ENCODE assay signal across 6 cellular contexts in the genomic region with DNA sequence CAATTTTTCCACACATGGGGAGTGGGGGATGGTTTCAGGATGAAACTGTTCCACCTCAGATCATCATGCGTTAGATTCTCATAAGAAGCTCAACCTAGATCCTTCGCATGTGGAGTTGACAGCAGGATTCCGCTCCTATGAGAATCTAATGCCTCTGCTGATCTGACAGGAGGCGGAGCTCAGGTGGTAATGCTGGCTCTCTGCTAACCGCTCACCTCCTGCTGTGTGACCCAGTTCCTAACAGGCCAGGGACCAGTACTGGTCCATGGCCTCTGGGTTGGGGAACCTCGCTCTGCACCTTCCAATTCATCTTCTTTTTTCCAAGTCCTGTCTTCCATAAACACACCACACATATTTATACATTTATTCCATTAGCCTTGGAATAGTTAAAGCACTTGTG.
"Had no signal": no experiment of that assay in that cellular context is flagged by ENCODE, and none has a peak within 500 bp of the region (broad histone marks: within the 10 kb centered on the region; RNA-seq: fewer than 3 reads in every experiment).

No MANE protein-coding gene starts in this region.

- H3K4me3 ChIP-seq: GM23248, K562 had no signal

- DNase-seq: GM23248, H9, HCEC 1CT, IMR-90, KG1 had no signal

- ATAC-seq: K562 had no signal

- H3K27ac ChIP-seq: GM23248 had no signal
